Comparison of ENCODE assay signal across 22 cellular contexts in the genomic region with DNA sequence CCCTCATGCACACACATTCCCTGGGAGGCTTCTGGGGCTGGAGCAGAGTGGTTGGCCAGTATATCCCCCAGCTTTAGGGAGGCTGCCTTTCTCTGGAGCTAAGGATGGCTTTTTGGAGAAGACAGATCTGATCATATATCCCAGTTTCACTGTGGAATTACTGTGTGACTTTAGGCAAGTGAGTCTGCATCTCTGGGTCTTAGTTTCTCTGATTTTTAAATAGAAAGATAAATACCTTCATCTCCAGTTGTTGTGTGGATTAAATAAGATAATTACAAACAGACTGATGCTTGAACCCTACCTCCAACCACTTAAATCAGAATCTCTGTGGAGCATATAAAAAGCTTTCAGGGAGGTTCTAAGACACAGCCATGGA. TPM values are rescaled to one million over a fixed set of nuclear protein-coding genes. Genes with fewer than 3 reads are reported as not detected.
DNase-seq lines count a peak whose midpoint lies in the region; ATAC-seq, FAIRE-seq and TF ChIP-seq lines count a peak whose summit lies in the region.
"Had no signal": no experiment of that assay in that cellular context is flagged by ENCODE, and none has a peak within 500 bp of the region (broad histone marks: within the 10 kb centered on the region; RNA-seq: fewer than 3 reads in every experiment).

No MANE protein-coding gene starts in this region.

- ATAC-seq in K562 (no peak), GM18858 (IDR thresholded peaks at IDR 0.05; ENCODE audit: unreplicated experiment) (no peak)
- no peak for ATAC-seq in stimulated activated effector memory CD8-positive, alpha-beta T cell treated with anti-CD3 and anti-CD28 coated beads, Interleukin-12 subunit alpha, Interleukin-12 subunit beta, amount 100 ng/mL, for 72 hours

- DNase-seq in MCF 10A (ENCODE audit: unreplicated experiment) (no peak), breast epithelium (ENCODE audit: low spot score in 2 of 2) (no peak), K562 (ENCODE audit: extremely low read depth in 1 of 4, low spot score in 3 of 4) (no peak), progenitor cell of endocrine pancreas (ENCODE audit: low spot score, unreplicated experiment) (no peak), urothelium cell line (ENCODE audit: low spot score) (no peak)
- DNase-seq in stimulated activated effector memory CD8-positive, alpha-beta T cell treated with anti-CD3 and anti-CD28 coated beads, Interleukin-12 subunit alpha, Interleukin-12 subunit beta, amount 100 ng/mL, for 72 hours (ENCODE audit: low spot score in 2 of 2): no peak
- DNase-seq: activated CD4-positive, CD25-positive, alpha-beta regulatory T cell; erythroblast; foreskin melanocyte; hypothalamus; kidney glomerular epithelial cell; posterior cingulate gyrus; SIG-M5; stimulated activated CD4-positive, alpha-beta T cell treated with anti-CD3 and anti-CD28 coated beads, Interleukin-1b, Interleukin-23, amount 100 ng/mL, for 48 hours had no signal

- in situ Hi-C loops in K562 (cut with MboI): no loop called here

- no peaks in the 10 kb centered on the region for H3K9me1 ChIP-seq in K562 (ENCODE audit: control insufficient read depth, insufficient read depth, low read length)

- intact Hi-C loops in MCF 10A (cut with micrococcal nuclease): loop anchor here (10.0 kb wide), 1 partner anchor 654 kb away; a partner anchor contains a TSS
- intact Hi-C loops in breast epithelium (cut with DNase I; ENCODE audit: low total_unique reads): loop anchor here (10.0 kb wide), 1 partner anchor 234 kb away; a partner anchor contains a TSS
- intact Hi-C loops in K562 (cut with micrococcal nuclease): loop anchor here (10.0 kb wide), 4 partner anchors 374 to 604 kb away; no protein-coding TSS in a partner anchor

- TF ChIP-seq POLR2A in breast epithelium (IDR thresholded peaks at IDR 0.05) (no peak), K562 (conservative IDR thresholded peaks at IDR 0.05) (no peak)

- H4K20me1 ChIP-seq in Loucy (ENCODE audit: insufficient read depth, low read length, poor library complexity, severe bottlenecking) (no peaks in the 10 kb centered on the region), K562 (replicated peaks; ENCODE audit: control insufficient read depth, insufficient read depth, low read length) (no peaks in the 10 kb centered on the region)

- no peaks in the 10 kb centered on the region for H3K27me3 ChIP-seq in breast epithelium
- peaks cover 25% of the 10 kb centered on the region for H3K27me3 ChIP-seq in Loucy (ENCODE audit: insufficient read depth, low read length, poor library complexity, severe bottlenecking)
- peaks cover 0 to 18% of the 10 kb centered on the region in 2 experiments; a peak in 3 of 5 replicates for H3K27me3 ChIP-seq in K562 (ENCODE audit: control insufficient read depth in 2 of 2, insufficient read depth in 2 of 2, low read length in 2 of 2)
- H3K27me3 ChIP-seq: dorsolateral prefrontal cortex had no signal

- peak overlapping the region; percentile 17 for H3K4me3 Mint-ChIP-seq in MCF 10A (ENCODE audit: unreplicated experiment)
- no peak overlapping the region for H3K4me3 Mint-ChIP-seq in stimulated activated effector memory CD8-positive, alpha-beta T cell treated with anti-CD3 and anti-CD28 coated beads, Interleukin-12 subunit alpha, Interleukin-12 subunit beta, amount 100 ng/mL, for 72 hours
- no peak overlapping the region for H3K4me3 Mint-ChIP-seq in progenitor cell of endocrine pancreas (ENCODE audit: low read depth)
- H3K4me3 Mint-ChIP-seq: nephron, type B pancreatic cell had no signal

- no peaks in the 10 kb centered on the region for H3K9me2 ChIP-seq in Loucy (replicated peaks; ENCODE audit: low read depth, low read length)

- no peaks in the 10 kb centered on the region for H3K79me2 ChIP-seq in Loucy (ENCODE audit: insufficient read depth, low read length)
- no peaks in the 10 kb centered on the region for H3K79me2 ChIP-seq in K562 (ENCODE audit: control insufficient read depth, insufficient read depth, low read length)

- H3K27ac ChIP-seq in breast epithelium (no peak overlapping the region), K562 (ENCODE audit: extremely low read depth, low read depth, low read length) (peak overlapping the region; percentile 24; the same call in 1 of the 3 replicates)

- H3K4me1 Mint-ChIP-seq in MCF 10A (ENCODE audit: insufficient read depth, unreplicated experiment) (peaks cover 9% of the 10 kb centered on the region), progenitor cell of endocrine pancreas (ENCODE audit: low read depth) (peaks cover 5% of the 10 kb centered on the region)
- H3K4me1 Mint-ChIP-seq in stimulated activated effector memory CD8-positive, alpha-beta T cell treated with anti-CD3 and anti-CD28 coated beads, Interleukin-12 subunit alpha, Interleukin-12 subunit beta, amount 100 ng/mL, for 72 hours: peaks cover 12% of the 10 kb centered on the region

- BruUV-seq in MCF 10A (replicated peaks; lab: Mats Ljungman, UMichigan) (TSS peak; percentile 95), K562 (replicated peaks; lab: Mats Ljungman, UMichigan) (no TSS peak)

- H3K4me1 ChIP-seq in breast epithelium: no peaks in the 10 kb centered on the region
- peaks cover 10% of the 10 kb centered on the region for H3K4me1 ChIP-seq in Loucy (ENCODE audit: insufficient read depth, low read length, poor library complexity, severe bottlenecking)
- peaks cover 18 to 24% of the 10 kb centered on the region in 2 experiments for H3K4me1 ChIP-seq in K562 (replicated peaks in 1 of 2; ENCODE audit: control insufficient read depth in 2 of 2, insufficient read depth in 2 of 2, low read length in 2 of 2)

- peaks cover 6% of the 10 kb centered on the region for H3K36me3 Mint-ChIP-seq in MCF 10A (ENCODE audit: insufficient read depth, unreplicated experiment)
- peaks cover 11% of the 10 kb centered on the region for H3K36me3 Mint-ChIP-seq in stimulated activated effector memory CD8-positive, alpha-beta T cell treated with anti-CD3 and anti-CD28 coated beads, Interleukin-12 subunit alpha, Interleukin-12 subunit beta, amount 100 ng/mL, for 72 hours
- no peaks in the 10 kb centered on the region for H3K36me3 Mint-ChIP-seq in progenitor cell of endocrine pancreas (ENCODE audit: insufficient read depth)
- H3K36me3 Mint-ChIP-seq: type B pancreatic cell had no signal

- H3K4me3 ChIP-seq in breast epithelium: no peak overlapping the region
- no peak overlapping the region for H3K4me3 ChIP-seq in Loucy (ENCODE audit: low read length, poor library complexity, severe bottlenecking)
- H3K4me3 ChIP-seq in K562: no peak overlapping the region
- H3K4me3 ChIP-seq: dorsolateral prefrontal cortex had no signal

- TF ChIP-seq EP300 in K562 (IDR thresholded peaks at IDR 0.05; ENCODE audit: low read length): no peak

- POLR2A ChIA-PET in MCF 10A (lab: Yijun Ruan, JAX): interaction anchor here (0.6 to 2.1 kb wide), 6 partner anchors 232 to 525 kb away, joined by 3 to 9 read pairs (median 4); a partner anchor contains a TSS
- POLR2A ChIA-PET in K562 (lab: Yijun Ruan, JAX): interaction anchor here (0.6 kb wide), 1 partner anchor 206 kb away, joined by 3 read pairs; no protein-coding TSS in a partner anchor

- H3K27me3 Mint-ChIP-seq in MCF 10A (ENCODE audit: insufficient read depth, unreplicated experiment): no peaks in the 10 kb centered on the region
- H3K27me3 Mint-ChIP-seq in progenitor cell of endocrine pancreas: peaks cover 48% of the 10 kb centered on the region

- FAIRE-seq in K562 (lab: Jason Lieb, UNC) (no peak), urothelium cell line (lab: Jason Lieb, UNC) (no peak)
- FAIRE-seq: D721Med had no signal

- H3K4me2 ChIP-seq in Loucy (ENCODE audit: low read depth, low read length, poor library complexity, severe bottlenecking) (no peak overlapping the region), K562 (ENCODE audit: insufficient read depth, low read length) (peak overlapping the region; percentile 56)

- H3K36me3 ChIP-seq in breast epithelium (no peaks in the 10 kb centered on the region), Loucy (ENCODE audit: insufficient read depth, low read length) (no peaks in the 10 kb centered on the region), K562 (ENCODE audit: control insufficient read depth, insufficient read depth, low read length) (no peaks in the 10 kb centered on the region)

- H3K27ac Mint-ChIP-seq in MCF 10A (ENCODE audit: low read depth, unreplicated experiment): peak overlapping the region; percentile 68
- peak overlapping the region; percentile 87 for H3K27ac Mint-ChIP-seq in stimulated activated effector memory CD8-positive, alpha-beta T cell treated with anti-CD3 and anti-CD28 coated beads, Interleukin-12 subunit alpha, Interleukin-12 subunit beta, amount 100 ng/mL, for 72 hours
- H3K27ac Mint-ChIP-seq in progenitor cell of endocrine pancreas: no peak overlapping the region
- H3K27ac Mint-ChIP-seq: nephron, type B pancreatic cell had no signal

- CTCF ChIA-PET in MCF 10A (lab: Yijun Ruan, JAX) (interaction anchor here (0.6 to 14.2 kb wide), 3 partner anchors 10 to 509 kb away, joined by 3 to 597 read pairs (median 20); a partner anchor contains a TSS), K562 (lab: Yijun Ruan, JAX; ENCODE audit: low intra/inter-chr PET ratio) (interaction anchor here (1.2 kb wide), 1 partner anchor 233 kb away, joined by 3 read pairs; no protein-coding TSS in a partner anchor)

- no peak; a peak in 1 of 4 replicates for TF ChIP-seq RAD21 in K562 (CRISPR knock-in tag; conservative IDR thresholded peaks at IDR 0.05 in 1 of 2, IDR thresholded peaks at IDR 0.05 in 1 of 2)

- H3K9ac ChIP-seq in Loucy (ENCODE audit: low read depth, low read length, poor library complexity, severe bottlenecking) (peak overlapping the region; percentile 44), K562 (ENCODE audit: insufficient read depth in 1 of 2, low read depth in 2 of 2, low read length in 2 of 2) (peak overlapping the region; percentile 5 to 82; a peak in 3 of 4 replicates)

- no peak for TF ChIP-seq CTCF in MCF 10A (IDR thresholded peaks at IDR 0.05; ENCODE audit: unreplicated experiment)
- no peak for TF ChIP-seq CTCF in breast epithelium (IDR thresholded peaks at IDR 0.05)
- TF ChIP-seq CTCF in Loucy (conservative IDR thresholded peaks at IDR 0.05; ENCODE audit: low read length): no peak
- no peak for TF ChIP-seq CTCF in K562 (IDR thresholded peaks at IDR 0.05 in 2 of 3, conservative IDR thresholded peaks at IDR 0.05 in 1 of 3; ENCODE audit: insufficient read depth in 2 of 3, low read depth in 1 of 3, low read length in 3 of 3)
- no peak for TF ChIP-seq CTCF in progenitor cell of endocrine pancreas (IDR thresholded peaks at IDR 0.05; ENCODE audit: unreplicated experiment)

- H3K9me3 Mint-ChIP-seq in MCF 10A (ENCODE audit: unreplicated experiment): no peaks in the 10 kb centered on the region
- no peaks in the 10 kb centered on the region for H3K9me3 Mint-ChIP-seq in stimulated activated effector memory CD8-positive, alpha-beta T cell treated with anti-CD3 and anti-CD28 coated beads, Interleukin-12 subunit alpha, Interleukin-12 subunit beta, amount 100 ng/mL, for 72 hours
- H3K9me3 Mint-ChIP-seq in progenitor cell of endocrine pancreas (ENCODE audit: low read depth): no peaks in the 10 kb centered on the region
- H3K9me3 Mint-ChIP-seq: nephron, type B pancreatic cell had no signal

- H3K9me3 ChIP-seq in breast epithelium (no peaks in the 10 kb centered on the region), Loucy (ENCODE audit: insufficient read depth, low read depth, low read length) (no peaks in the 10 kb centered on the region), K562 (replicated peaks; ENCODE audit: control insufficient read depth, insufficient read depth, low read depth, low read length) (no peaks in the 10 kb centered on the region)

- H3F3A ChIP-seq in Loucy (ENCODE audit: low read depth): no peaks in the 10 kb centered on the region

- H2AFZ ChIP-seq in Loucy (ENCODE audit: low read length): no peak overlapping the region
- peak overlapping the region; percentile 66 for H2AFZ ChIP-seq in K562 (ENCODE audit: low read depth, low read length)

RNA-seq across cellular contexts. Expression of a gene that starts 11.1 kb away (rescaled TPM):
- total RNA-seq in MCF 10A (2022) (0.47 and 0.61 TPM in 2 replicates), breast epithelium (not detected), K562 (2014; rRNA removed) (not detected in 2 replicates), K562 (2014; rRNA removed; fragmentation: Illumina TruSeq; extraction: Trizol) (not detected in 2 replicates), K562 (2015; rRNA removed; fragmentation: Illumina TruSeq; extraction: Trizol) (not detected in 2 replicates), K562 (2021) (not detected in 2 replicates), progenitor cell of endocrine pancreas (not detected in 2 replicates)
- total RNA-seq in K562 (2011; cell fraction: chromatin; rRNA removed; ENCODE audit: low replicate concordance): not detected in 2 replicates
- total RNA-seq in K562 (2011; cell fraction: nucleolus; rRNA removed): not detected in 2 replicates
- not detected in 2 replicates for total RNA-seq in K562 (2011; cell fraction: nucleoplasm; rRNA removed)
- polyA plus RNA-seq in K562 (2011; rRNA removed) (0.03 TPM in 1 of 2 replicates, not detected in the other), K562 (2014; fragmentation: Illumina TruSeq; extraction: Trizol) (not detected in 2 replicates), K562 (2014; fragmentation: Nextera tagmentation; extraction: Ambion mirVana) (not detected), K562 (2014; rRNA removed) (not detected in 2 replicates)
- polyA plus RNA-seq in K562 (2011; cell fraction: cytosol; rRNA removed): 0.07 TPM in 1 of 2 replicates, not detected in the other
- not detected in 2 replicates for polyA plus RNA-seq in K562 (2011; cell fraction: nucleus; rRNA removed)
- 0.05 TPM in 1 of 2 replicates, not detected in the other for polyA plus RNA-seq in K562 (2012)
- not detected in 2 replicates for polyA minus RNA-seq in K562 (2011; rRNA and poly(A)+ RNA removed)
- polyA minus RNA-seq in K562 (2011; cell fraction: cytosol; rRNA and poly(A)+ RNA removed): not detected in 2 replicates
- not detected in 2 replicates for polyA minus RNA-seq in K562 (2011; cell fraction: nucleus; rRNA and poly(A)+ RNA removed)
- total RNA-seq: H1, LHCN-M2 had no signal
